Comparison of ENCODE assay signal across 1 cellular context in the genomic region with DNA sequence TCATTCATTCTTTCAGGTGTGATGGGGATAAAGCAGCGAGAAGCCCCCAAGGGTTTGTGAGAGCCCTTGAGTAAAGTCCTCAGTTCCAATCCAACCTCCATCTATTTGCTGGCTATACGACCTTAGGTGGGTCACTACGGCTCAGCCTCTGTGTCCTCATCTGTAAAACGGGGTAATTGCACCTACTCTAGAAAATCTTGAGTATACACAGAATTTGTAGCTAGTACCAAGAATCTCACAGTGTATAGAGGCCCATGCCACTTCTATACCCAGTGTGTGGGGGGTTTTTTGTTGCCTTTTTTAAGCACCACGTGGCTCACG.
TF ChIP-seq lines count a peak whose summit lies in the region.

No MANE protein-coding gene starts in this region.

TF ChIP-seq in GM12878, 131 proteins besides CTCF, POLR2A, EP300 and RAD21 (continued from another document):
- TF ChIP-seq, protein P1, sequence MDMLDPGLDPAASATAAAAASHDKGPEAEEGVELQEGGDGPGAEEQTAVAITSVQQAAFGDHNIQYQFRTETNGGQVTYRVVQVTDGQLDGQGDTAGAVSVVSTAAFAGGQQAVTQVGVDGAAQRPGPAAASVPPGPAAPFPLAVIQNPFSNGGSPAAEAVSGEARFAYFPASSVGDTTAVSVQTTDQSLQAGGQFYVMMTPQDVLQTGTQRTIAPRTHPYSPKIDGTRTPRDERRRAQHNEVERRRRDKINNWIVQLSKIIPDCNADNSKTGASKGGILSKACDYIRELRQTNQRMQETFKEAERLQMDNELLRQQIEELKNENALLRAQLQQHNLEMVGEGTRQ (IDR thresholded peaks at IDR 0.05; ENCODE audit: borderline replicate concordance, low read depth, low read length), result no peak
- TF ChIP-seq ZNF24 (IDR thresholded peaks at IDR 0.05) (peak; percentile 98), POU2F2 (IDR thresholded peaks at IDR 0.05; ENCODE audit: borderline replicate concordance, low read depth, low read length) (no peak), SPI1 (IDR thresholded peaks at IDR 0.05; ENCODE audit: borderline replicate concordance, insufficient read depth, low read depth, low read length) (no peak), BHLHE40 (IDR thresholded peaks at IDR 0.05; ENCODE audit: borderline replicate concordance in 1 of 2, low read depth in 2 of 2, low read length in 1 of 2) (no peak), SREBF2 (IDR thresholded peaks at IDR 0.05; ENCODE audit: low read length) (no peak), FOS (IDR thresholded peaks at IDR 0.05; ENCODE audit: borderline replicate concordance, extremely low read depth, insufficient read length) (no peak), ETV6 (conservative IDR thresholded peaks at IDR 0.05 in 1 of 2, IDR thresholded peaks at IDR 0.05 in 1 of 2; ENCODE audit: borderline replicate concordance in 1 of 2, low read depth in 1 of 2) (0 out of 4 replicates have a peak, but pooled peaks of 1 of the 2 experiments have one; percentile 28), CHD1 (IDR thresholded peaks at IDR 0.05; ENCODE audit: low read depth, low read length) (no peak), JUND (IDR thresholded peaks at IDR 0.05; ENCODE audit: low read depth, low read length) (no peak), JUNB (IDR thresholded peaks at IDR 0.05) (no peak), BRCA1 (IDR thresholded peaks at IDR 0.05; ENCODE audit: low read depth, low read length) (no peak), YBX1 (IDR thresholded peaks at IDR 0.05) (no peak), HDGF (IDR thresholded peaks at IDR 0.05) (0 out of 2 replicates have a peak, but pooled peaks have one; percentile 5), MYC (IDR thresholded peaks at IDR 0.05; ENCODE audit: insufficient read depth, insufficient read length, insufficient replicate concordance, low read length, severe bottlenecking) (no peak)
- TF ChIP-seq, protein P2, sequence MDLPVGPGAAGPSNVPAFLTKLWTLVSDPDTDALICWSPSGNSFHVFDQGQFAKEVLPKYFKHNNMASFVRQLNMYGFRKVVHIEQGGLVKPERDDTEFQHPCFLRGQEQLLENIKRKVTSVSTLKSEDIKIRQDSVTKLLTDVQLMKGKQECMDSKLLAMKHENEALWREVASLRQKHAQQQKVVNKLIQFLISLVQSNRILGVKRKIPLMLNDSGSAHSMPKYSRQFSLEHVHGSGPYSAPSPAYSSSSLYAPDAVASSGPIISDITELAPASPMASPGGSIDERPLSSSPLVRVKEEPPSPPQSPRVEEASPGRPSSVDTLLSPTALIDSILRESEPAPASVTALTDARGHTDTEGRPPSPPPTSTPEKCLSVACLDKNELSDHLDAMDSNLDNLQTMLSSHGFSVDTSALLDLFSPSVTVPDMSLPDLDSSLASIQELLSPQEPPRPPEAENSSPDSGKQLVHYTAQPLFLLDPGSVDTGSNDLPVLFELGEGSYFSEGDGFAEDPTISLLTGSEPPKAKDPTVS (IDR thresholded peaks at IDR 0.05; ENCODE audit: low read depth, low read length), result no peak
- TF ChIP-seq, protein P3, sequence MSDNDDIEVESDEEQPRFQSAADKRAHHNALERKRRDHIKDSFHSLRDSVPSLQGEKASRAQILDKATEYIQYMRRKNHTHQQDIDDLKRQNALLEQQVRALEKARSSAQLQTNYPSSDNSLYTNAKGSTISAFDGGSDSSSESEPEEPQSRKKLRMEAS (IDR thresholded peaks at IDR 0.05; ENCODE audit: low read depth, low read length), result no peak
- TF ChIP-seq, protein P4, sequence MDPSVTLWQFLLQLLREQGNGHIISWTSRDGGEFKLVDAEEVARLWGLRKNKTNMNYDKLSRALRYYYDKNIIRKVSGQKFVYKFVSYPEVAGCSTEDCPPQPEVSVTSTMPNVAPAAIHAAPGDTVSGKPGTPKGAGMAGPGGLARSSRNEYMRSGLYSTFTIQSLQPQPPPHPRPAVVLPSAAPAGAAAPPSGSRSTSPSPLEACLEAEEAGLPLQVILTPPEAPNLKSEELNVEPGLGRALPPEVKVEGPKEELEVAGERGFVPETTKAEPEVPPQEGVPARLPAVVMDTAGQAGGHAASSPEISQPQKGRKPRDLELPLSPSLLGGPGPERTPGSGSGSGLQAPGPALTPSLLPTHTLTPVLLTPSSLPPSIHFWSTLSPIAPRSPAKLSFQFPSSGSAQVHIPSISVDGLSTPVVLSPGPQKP (IDR thresholded peaks at IDR 0.05; ENCODE audit: low read depth, low read length), result no peak
- TF ChIP-seq, protein P5, sequence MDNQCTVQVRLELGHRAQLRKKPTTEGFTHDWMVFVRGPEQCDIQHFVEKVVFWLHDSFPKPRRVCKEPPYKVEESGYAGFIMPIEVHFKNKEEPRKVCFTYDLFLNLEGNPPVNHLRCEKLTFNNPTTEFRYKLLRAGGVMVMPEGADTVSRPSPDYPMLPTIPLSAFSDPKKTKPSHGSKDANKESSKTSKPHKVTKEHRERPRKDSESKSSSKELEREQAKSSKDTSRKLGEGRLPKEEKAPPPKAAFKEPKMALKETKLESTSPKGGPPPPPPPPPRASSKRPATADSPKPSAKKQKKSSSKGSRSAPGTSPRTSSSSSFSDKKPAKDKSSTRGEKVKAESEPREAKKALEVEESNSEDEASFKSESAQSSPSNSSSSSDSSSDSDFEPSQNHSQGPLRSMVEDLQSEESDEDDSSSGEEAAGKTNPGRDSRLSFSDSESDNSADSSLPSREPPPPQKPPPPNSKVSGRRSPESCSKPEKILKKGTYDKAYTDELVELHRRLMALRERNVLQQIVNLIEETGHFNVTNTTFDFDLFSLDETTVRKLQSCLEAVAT (IDR thresholded peaks at IDR 0.05), result no peak
- TF ChIP-seq, protein P6, sequence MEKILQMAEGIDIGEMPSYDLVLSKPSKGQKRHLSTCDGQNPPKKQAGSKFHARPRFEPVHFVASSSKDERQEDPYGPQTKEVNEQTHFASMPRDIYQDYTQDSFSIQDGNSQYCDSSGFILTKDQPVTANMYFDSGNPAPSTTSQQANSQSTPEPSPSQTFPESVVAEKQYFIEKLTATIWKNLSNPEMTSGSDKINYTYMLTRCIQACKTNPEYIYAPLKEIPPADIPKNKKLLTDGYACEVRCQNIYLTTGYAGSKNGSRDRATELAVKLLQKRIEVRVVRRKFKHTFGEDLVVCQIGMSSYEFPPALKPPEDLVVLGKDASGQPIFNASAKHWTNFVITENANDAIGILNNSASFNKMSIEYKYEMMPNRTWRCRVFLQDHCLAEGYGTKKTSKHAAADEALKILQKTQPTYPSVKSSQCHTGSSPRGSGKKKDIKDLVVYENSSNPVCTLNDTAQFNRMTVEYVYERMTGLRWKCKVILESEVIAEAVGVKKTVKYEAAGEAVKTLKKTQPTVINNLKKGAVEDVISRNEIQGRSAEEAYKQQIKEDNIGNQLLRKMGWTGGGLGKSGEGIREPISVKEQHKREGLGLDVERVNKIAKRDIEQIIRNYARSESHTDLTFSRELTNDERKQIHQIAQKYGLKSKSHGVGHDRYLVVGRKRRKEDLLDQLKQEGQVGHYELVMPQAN (conservative IDR thresholded peaks at IDR 0.05), result peak; percentile 17
- TF ChIP-seq, protein P7, sequence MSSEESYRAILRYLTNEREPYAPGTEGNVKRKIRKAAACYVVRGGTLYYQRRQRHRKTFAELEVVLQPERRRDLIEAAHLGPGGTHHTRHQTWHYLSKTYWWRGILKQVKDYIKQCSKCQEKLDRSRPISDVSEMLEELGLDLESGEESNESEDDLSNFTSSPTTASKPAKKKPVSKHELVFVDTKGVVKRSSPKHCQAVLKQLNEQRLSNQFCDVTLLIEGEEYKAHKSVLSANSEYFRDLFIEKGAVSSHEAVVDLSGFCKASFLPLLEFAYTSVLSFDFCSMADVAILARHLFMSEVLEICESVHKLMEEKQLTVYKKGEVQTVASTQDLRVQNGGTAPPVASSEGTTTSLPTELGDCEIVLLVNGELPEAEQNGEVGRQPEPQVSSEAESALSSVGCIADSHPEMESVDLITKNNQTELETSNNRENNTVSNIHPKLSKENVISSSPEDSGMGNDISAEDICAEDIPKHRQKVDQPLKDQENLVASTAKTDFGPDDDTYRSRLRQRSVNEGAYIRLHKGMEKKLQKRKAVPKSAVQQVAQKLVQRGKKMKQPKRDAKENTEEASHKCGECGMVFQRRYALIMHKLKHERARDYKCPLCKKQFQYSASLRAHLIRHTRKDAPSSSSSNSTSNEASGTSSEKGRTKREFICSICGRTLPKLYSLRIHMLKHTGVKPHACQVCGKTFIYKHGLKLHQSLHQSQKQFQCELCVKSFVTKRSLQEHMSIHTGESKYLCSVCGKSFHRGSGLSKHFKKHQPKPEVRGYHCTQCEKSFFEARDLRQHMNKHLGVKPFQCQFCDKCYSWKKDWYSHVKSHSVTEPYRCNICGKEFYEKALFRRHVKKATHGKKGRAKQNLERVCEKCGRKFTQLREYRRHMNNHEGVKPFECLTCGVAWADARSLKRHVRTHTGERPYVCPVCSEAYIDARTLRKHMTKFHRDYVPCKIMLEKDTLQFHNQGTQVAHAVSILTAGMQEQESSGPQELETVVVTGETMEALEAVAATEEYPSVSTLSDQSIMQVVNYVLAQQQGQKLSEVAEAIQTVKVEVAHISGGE (CRISPR knock-in tag; IDR thresholded peaks at IDR 0.05), result no peak
- TF ChIP-seq, protein P8, sequence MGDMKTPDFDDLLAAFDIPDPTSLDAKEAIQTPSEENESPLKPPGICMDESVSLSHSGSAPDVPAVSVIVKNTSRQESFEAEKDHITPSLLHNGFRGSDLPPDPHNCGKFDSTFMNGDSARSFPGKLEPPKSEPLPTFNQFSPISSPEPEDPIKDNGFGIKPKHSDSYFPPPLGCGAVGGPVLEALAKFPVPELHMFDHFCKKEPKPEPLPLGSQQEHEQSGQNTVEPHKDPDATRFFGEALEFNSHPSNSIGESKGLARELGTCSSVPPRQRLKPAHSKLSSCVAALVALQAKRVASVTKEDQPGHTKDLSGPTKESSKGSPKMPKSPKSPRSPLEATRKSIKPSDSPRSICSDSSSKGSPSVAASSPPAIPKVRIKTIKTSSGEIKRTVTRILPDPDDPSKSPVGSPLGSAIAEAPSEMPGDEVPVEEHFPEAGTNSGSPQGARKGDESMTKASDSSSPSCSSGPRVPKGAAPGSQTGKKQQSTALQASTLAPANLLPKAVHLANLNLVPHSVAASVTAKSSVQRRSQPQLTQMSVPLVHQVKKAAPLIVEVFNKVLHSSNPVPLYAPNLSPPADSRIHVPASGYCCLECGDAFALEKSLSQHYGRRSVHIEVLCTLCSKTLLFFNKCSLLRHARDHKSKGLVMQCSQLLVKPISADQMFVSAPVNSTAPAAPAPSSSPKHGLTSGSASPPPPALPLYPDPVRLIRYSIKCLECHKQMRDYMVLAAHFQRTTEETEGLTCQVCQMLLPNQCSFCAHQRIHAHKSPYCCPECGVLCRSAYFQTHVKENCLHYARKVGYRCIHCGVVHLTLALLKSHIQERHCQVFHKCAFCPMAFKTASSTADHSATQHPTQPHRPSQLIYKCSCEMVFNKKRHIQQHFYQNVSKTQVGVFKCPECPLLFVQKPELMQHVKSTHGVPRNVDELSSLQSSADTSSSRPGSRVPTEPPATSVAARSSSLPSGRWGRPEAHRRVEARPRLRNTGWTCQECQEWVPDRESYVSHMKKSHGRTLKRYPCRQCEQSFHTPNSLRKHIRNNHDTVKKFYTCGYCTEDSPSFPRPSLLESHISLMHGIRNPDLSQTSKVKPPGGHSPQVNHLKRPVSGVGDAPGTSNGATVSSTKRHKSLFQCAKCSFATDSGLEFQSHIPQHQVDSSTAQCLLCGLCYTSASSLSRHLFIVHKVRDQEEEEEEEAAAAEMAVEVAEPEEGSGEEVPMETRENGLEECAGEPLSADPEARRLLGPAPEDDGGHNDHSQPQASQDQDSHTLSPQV (IDR thresholded peaks at IDR 0.05), result no peak
TF ChIP-seq in GM12878: peak in this region for 8.
